ENCODE assay signal across 21 cellular contexts in genomic region chr11:92393218-92393617, GRCh38.
"Had no signal": no experiment of that assay in that cellular context is flagged by ENCODE, and none has a peak within 500 bp of the region (broad histone marks: within the 10 kb centered on the region; RNA-seq: fewer than 3 reads in every experiment).

No MANE protein-coding gene starts in this region.

- H3K27me3 Mint-ChIP-seq: activated B cell treated with CpG ODN at 0.5 μM for 24 hours; central memory CD8-positive, alpha-beta T cell had no signal

- H3K9me3 Mint-ChIP-seq: activated B cell treated with CpG ODN at 0.5 μM for 24 hours had no signal

- H3K36me3 Mint-ChIP-seq: activated naive CD8-positive, alpha-beta T cell; natural killer cell had no signal

- ATAC-seq: activated CD8-positive, alpha-beta T cell treated with anti-CD3 and anti-CD28 coated beads, Interleukin-2, amount 10 ng/mL, durations not matched to agents 7 days and 5 days; natural killer cell; sciatic nerve; stimulated activated naive CD8-positive, alpha-beta T cell treated with anti-CD3 and anti-CD28 coated beads, Interleukin-15, amount 100 ng/mL, for 72 hours; upper lobe of right lung had no signal

- DNase-seq: activated B cell treated with CpG ODN at 0.5 μM for 24 hours; activated CD4-positive, alpha-beta T cell treated with anti-CD3 and anti-CD28 coated beads for 48 hours; activated CD8-positive, alpha-beta memory T cell treated with anti-CD3 and anti-CD28 coated beads, Interleukin-2, amount 50 U/mL, for 4 hours; activated CD8-positive, alpha-beta T cell treated with anti-CD3 and anti-CD28 coated beads, Interleukin-2, amount 10 ng/mL, durations not matched to agents 7 days and 5 days; activated gamma-delta T cell treated with Interleukin-2 at 50 U/mL for 16 hours; activated T-cell treated with anti-CD3 and anti-CD28 coated beads, Interleukin-2, amount 50 U/mL, for 48 hours; amniotic stem cell; cortex of kidney; effector CD8-positive, alpha-beta T cell; esophagus squamous epithelium; foreskin fibroblast; mesenchymal stem cell; natural killer cell; stimulated activated naive CD8-positive, alpha-beta T cell treated with anti-CD3 and anti-CD28 coated beads, Interleukin-15, amount 100 ng/mL, for 72 hours; testis; upper lobe of right lung had no signal

- H3K27ac Mint-ChIP-seq: activated B cell treated with CpG ODN at 0.5 μM for 24 hours; activated CD8-positive, alpha-beta T cell treated with anti-CD3 and anti-CD28 coated beads, Interleukin-2, amount 10 ng/mL, durations not matched to agents 7 days and 5 days; activated naive CD8-positive, alpha-beta T cell; natural killer cell; stimulated activated naive CD8-positive, alpha-beta T cell treated with anti-CD3 and anti-CD28 coated beads, Interleukin-15, amount 100 ng/mL, for 72 hours had no signal

- H3K27me3 ChIP-seq: esophagus squamous epithelium, testis, upper lobe of right lung had no signal

- H3K36me3 ChIP-seq: esophagus squamous epithelium, upper lobe of right lung had no signal

- FAIRE-seq: endothelial cell of umbilical vein, TTC549 had no signal

- H3K4me3 ChIP-seq: esophagus squamous epithelium, testis, upper lobe of right lung had no signal

- H3K27ac ChIP-seq: esophagus squamous epithelium, testis, upper lobe of right lung had no signal

- H3K9me3 ChIP-seq: esophagus squamous epithelium, testis, upper lobe of right lung had no signal

- H3K4me1 ChIP-seq: esophagus squamous epithelium, testis, upper lobe of right lung had no signal

- H3K4me3 Mint-ChIP-seq: activated B cell treated with CpG ODN at 0.5 μM for 24 hours; activated CD8-positive, alpha-beta T cell treated with anti-CD3 and anti-CD28 coated beads, Interleukin-2, amount 10 ng/mL, durations not matched to agents 7 days and 5 days; activated naive CD8-positive, alpha-beta T cell; central memory CD8-positive, alpha-beta T cell; natural killer cell; stimulated activated naive CD8-positive, alpha-beta T cell treated with anti-CD3 and anti-CD28 coated beads, Interleukin-15, amount 100 ng/mL, for 72 hours had no signal

- H3K4me1 Mint-ChIP-seq: activated B cell treated with CpG ODN at 0.5 μM for 24 hours; central memory CD8-positive, alpha-beta T cell; natural killer cell; stimulated activated naive CD8-positive, alpha-beta T cell treated with anti-CD3 and anti-CD28 coated beads, Interleukin-15, amount 100 ng/mL, for 72 hours had no signal
